In the genomic region with DNA sequence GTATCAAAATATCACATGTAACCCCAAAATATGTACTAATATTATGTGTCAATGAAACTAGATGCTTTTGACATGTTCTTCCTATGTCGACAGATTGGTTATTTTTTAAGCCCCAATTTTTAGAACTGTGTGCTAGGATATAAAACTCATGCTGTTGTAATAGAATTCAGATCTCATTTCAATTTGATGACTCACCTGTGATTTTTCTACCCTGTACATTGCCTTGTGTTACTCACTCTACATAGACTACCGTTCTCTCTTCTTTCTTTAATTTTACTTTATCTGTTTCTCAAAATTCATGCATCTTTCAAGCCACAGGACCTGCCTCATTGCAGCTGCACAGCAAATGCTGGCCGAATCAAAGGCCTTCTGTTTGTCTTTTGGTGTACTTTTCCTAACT, we compare ENCODE assay signal across 30 cellular contexts.
DNase-seq lines count a peak whose midpoint lies in the region; ATAC-seq and TF ChIP-seq lines count a peak whose summit lies in the region.
"Had no signal": no experiment of that assay in that cellular context is flagged by ENCODE, and none has a peak within 500 bp of the region (broad histone marks: within the 10 kb centered on the region; RNA-seq: fewer than 3 reads in every experiment).

No MANE protein-coding gene starts in this region.

- CTCF ChIA-PET in activated CD8-positive, alpha-beta T cell treated with anti-CD3 and anti-CD28 coated beads, Interleukin-2, amount 10 ng/mL, durations not matched to agents 7 days and 5 days (lab: Charles Lee): no interaction called here

- DNase-seq in LHCN-M2 (ENCODE audit: low read depth) (peak; percentile 5), amniotic epithelial cell (ENCODE audit: low read depth) (peak; percentile 38), fibroblast of pulmonary artery (ENCODE audit: low read depth) (peak; percentile 30), NCI-H1436 (lab: John Stamatoyannopoulos, UW) (no peak), NCI-H82 treated with DMSO at 0.1 percent for 48 hours (lab: John Stamatoyannopoulos, UW; ENCODE audit: unreplicated experiment) (no peak), NCI-H1436 treated with DMSO at 0.1 percent for 48 hours (lab: John Stamatoyannopoulos, UW) (no peak)
- DNase-seq in activated CD8-positive, alpha-beta T cell treated with anti-CD3 and anti-CD28 coated beads, Interleukin-2, amount 10 ng/mL, durations not matched to agents 7 days and 5 days: no peak
- DNase-seq: activated CD4-positive, alpha-beta T cell treated with anti-CD3 and anti-CD28 coated beads, Interleukin-2, amount 50 U/mL, for 48 hours; activated naive CD8-positive, alpha-beta T cell treated with anti-CD3 and anti-CD28 coated beads, Interleukin-2, amount 50 U/mL, for 24 hours; activated T-cell treated with anti-CD3 and anti-CD28 coated beads, Interleukin-2, amount 50 U/mL, for 72 hours; DMS 273 treated with DMSO at 0.1 percent for 48 hours; glutamatergic neuron; H7; islet precursor cell; left ventricle myocardium superior; MV-4-11; NCI-H2107; NCI-H345; OCI-M1; Right ventricle myocardium superior; T-helper 2 cell; transverse colon had no signal

- no peak for TF ChIP-seq CTCF in fibroblast of pulmonary artery (IDR thresholded peaks at IDR 0.05; ENCODE audit: low read length, missing control alignments)

- H3K9me3 Mint-ChIP-seq in activated CD8-positive, alpha-beta T cell treated with anti-CD3 and anti-CD28 coated beads, Interleukin-2, amount 10 ng/mL, durations not matched to agents 7 days and 5 days (ENCODE audit: insufficient read depth): no peaks in the 10 kb centered on the region

- peaks cover 19% of the 10 kb centered on the region for H3K4me1 ChIP-seq in ACC112 (ENCODE audit: control insufficient read depth, insufficient read depth, low read length, unreplicated experiment)
- H3K4me1 ChIP-seq: BLaER1, transverse colon had no signal

- no peaks in the 10 kb centered on the region for H3K27me3 Mint-ChIP-seq in activated CD8-positive, alpha-beta T cell treated with anti-CD3 and anti-CD28 coated beads, Interleukin-2, amount 10 ng/mL, durations not matched to agents 7 days and 5 days (ENCODE audit: low read depth)
- H3K27me3 Mint-ChIP-seq: activated naive CD8-positive, alpha-beta T cell treated with anti-CD3 and anti-CD28 coated beads, Interleukin-2, amount 50 U/mL, for 24 hours; progenitor cell of endocrine pancreas had no signal

- no peak overlapping the region for H3K27ac Mint-ChIP-seq in activated CD8-positive, alpha-beta T cell treated with anti-CD3 and anti-CD28 coated beads, Interleukin-2, amount 10 ng/mL, durations not matched to agents 7 days and 5 days
- H3K27ac Mint-ChIP-seq: activated naive CD8-positive, alpha-beta T cell treated with anti-CD3 and anti-CD28 coated beads, Interleukin-2, amount 50 U/mL, for 24 hours; activated T-cell treated with anti-CD3 and anti-CD28 coated beads, Interleukin-2, amount 50 U/mL, for 72 hours; progenitor cell of endocrine pancreas; stimulated activated effector memory CD8-positive, alpha-beta T cell treated with anti-CD3 and anti-CD28 coated beads, Interleukin-12 subunit alpha, Interleukin-12 subunit beta, amount 100 ng/mL, for 72 hours had no signal

- POLR2A ChIA-PET in activated CD8-positive, alpha-beta T cell treated with anti-CD3 and anti-CD28 coated beads, Interleukin-2, amount 10 ng/mL, durations not matched to agents 7 days and 5 days (lab: Charles Lee): no interaction called here

- H3K4me3 ChIP-seq in ACC112 (ENCODE audit: low read depth, low read length) (no peak overlapping the region), fibroblast of pulmonary artery (replicated peaks; ENCODE audit: low read depth, low read length) (no peak overlapping the region)
- H3K4me3 ChIP-seq: BLaER1, GM12878, transverse colon had no signal

- no peak for ATAC-seq in activated CD8-positive, alpha-beta T cell treated with anti-CD3 and anti-CD28 coated beads, Interleukin-2, amount 10 ng/mL, durations not matched to agents 7 days and 5 days
- ATAC-seq: activated CD4-positive, CD25-positive, alpha-beta regulatory T cell treated with anti-CD3 and anti-CD28 coated beads, Interleukin-2, amount 50 U/mL, for 24 hours; activated naive CD8-positive, alpha-beta T cell treated with anti-CD3 and anti-CD28 coated beads, Interleukin-2, amount 50 U/mL, for 24 hours; activated T-cell treated with anti-CD3 and anti-CD28 coated beads, Interleukin-2, amount 50 U/mL, for 72 hours; GM12878; left ventricle myocardium superior; SK-N-SH treated with all-trans-retinoic acid at 6 μM for 48 hours; stimulated activated effector memory CD8-positive, alpha-beta T cell treated with anti-CD3 and anti-CD28 coated beads, Interleukin-12 subunit alpha, Interleukin-12 subunit beta, amount 100 ng/mL, for 72 hours had no signal

- no peaks in the 10 kb centered on the region for H3K27me3 ChIP-seq in ACC112 (ENCODE audit: insufficient read depth, low read length)
- H3K27me3 ChIP-seq: BLaER1, transverse colon had no signal

- peak overlapping the region; percentile 32 for H3K27ac ChIP-seq in ACC112 (ENCODE audit: low read depth, low read length)
- H3K27ac ChIP-seq: BLaER1, KMS-11, transverse colon had no signal

- no peaks in the 10 kb centered on the region for H3K36me3 Mint-ChIP-seq in activated CD8-positive, alpha-beta T cell treated with anti-CD3 and anti-CD28 coated beads, Interleukin-2, amount 10 ng/mL, durations not matched to agents 7 days and 5 days (ENCODE audit: low read depth)
- H3K36me3 Mint-ChIP-seq: stimulated activated effector memory CD8-positive, alpha-beta T cell treated with anti-CD3 and anti-CD28 coated beads, Interleukin-12 subunit alpha, Interleukin-12 subunit beta, amount 100 ng/mL, for 72 hours had no signal

- no peaks in the 10 kb centered on the region for H3K4me1 Mint-ChIP-seq in activated CD8-positive, alpha-beta T cell treated with anti-CD3 and anti-CD28 coated beads, Interleukin-2, amount 10 ng/mL, durations not matched to agents 7 days and 5 days (ENCODE audit: low read depth)
- H3K4me1 Mint-ChIP-seq: activated naive CD8-positive, alpha-beta T cell treated with anti-CD3 and anti-CD28 coated beads, Interleukin-2, amount 50 U/mL, for 24 hours; stimulated activated effector memory CD8-positive, alpha-beta T cell treated with anti-CD3 and anti-CD28 coated beads, Interleukin-12 subunit alpha, Interleukin-12 subunit beta, amount 100 ng/mL, for 72 hours had no signal

- no peaks in the 10 kb centered on the region for H3K36me3 ChIP-seq in ACC112 (ENCODE audit: insufficient read depth, low read length)
- H3K36me3 ChIP-seq: BLaER1, transverse colon had no signal

- peak overlapping the region; percentile 64 for H2AFZ ChIP-seq in ACC112 (ENCODE audit: low read length, unreplicated experiment)

- no peak overlapping the region for H3K4me3 Mint-ChIP-seq in activated CD8-positive, alpha-beta T cell treated with anti-CD3 and anti-CD28 coated beads, Interleukin-2, amount 10 ng/mL, durations not matched to agents 7 days and 5 days
- H3K4me3 Mint-ChIP-seq: activated naive CD8-positive, alpha-beta T cell treated with anti-CD3 and anti-CD28 coated beads, Interleukin-2, amount 50 U/mL, for 24 hours; activated T-cell treated with anti-CD3 and anti-CD28 coated beads, Interleukin-2, amount 50 U/mL, for 72 hours; stimulated activated effector memory CD8-positive, alpha-beta T cell treated with anti-CD3 and anti-CD28 coated beads, Interleukin-12 subunit alpha, Interleukin-12 subunit beta, amount 100 ng/mL, for 72 hours had no signal

- H3K79me2 ChIP-seq in ACC112 (ENCODE audit: control insufficient read depth, insufficient read depth, low read length, unreplicated experiment): no peaks in the 10 kb centered on the region

Comparison
In these comparisons a context has a peak if more than half of its experiments do, and no peak if none do; other contexts are left out.
1. DNase-seq: peak in LHCN-M2 (single experiment), amniotic epithelial cell (single experiment) and fibroblast of pulmonary artery (single experiment); none in NCI-H1436 (single experiment), NCI-H82 treated with DMSO at 0.1 percent for 48 hours (single experiment), NCI-H1436 treated with DMSO at 0.1 percent for 48 hours (single experiment) and activated CD8-positive, alpha-beta T cell treated with anti-CD3 and anti-CD28 coated beads, Interleukin-2, amount 10 ng/mL, durations not matched to agents 7 days and 5 days (single experiment).